26 cellular contexts compared by ENCODE assay signal in genomic region chr17:74921045-74921681, GRCh38. TPM values are rescaled to one million over a fixed set of nuclear protein-coding genes. Genes with fewer than 3 reads are reported as not detected.
DNase-seq lines count a peak whose midpoint lies in the region; ATAC-seq, FAIRE-seq and TF ChIP-seq lines count a peak whose summit lies in the region.
"Had no signal": no experiment of that assay in that cellular context is flagged by ENCODE, and none has a peak within 500 bp of the region (broad histone marks: within the 10 kb centered on the region; RNA-seq: fewer than 3 reads in every experiment).

No MANE protein-coding gene starts in this region.

- CTCF ChIA-PET in endothelial cell of umbilical vein (lab: Charles Lee) = interaction anchor here (1.0 to 3.7 kb wide), 4 partner anchors 37 to 280 kb away, joined by 3 to 23 read pairs (median 7); partner anchors contain the start of gene HID1

- H3K79me2 ChIP-seq in endothelial cell of umbilical vein (ENCODE audit: control insufficient read depth, insufficient read depth, low read length) = no peaks in the 10 kb centered on the region

- FAIRE-seq in HTR-8/SVneo (lab: Jason Lieb, UNC) = peak; percentile 36
- FAIRE-seq in endothelial cell of umbilical vein (lab: Jason Lieb, UNC) = no peak
- FAIRE-seq: GM12878 had no signal

- TF ChIP-seq CTCF in endothelial cell of umbilical vein (IDR thresholded peaks at IDR 0.05; ENCODE audit: extremely low read depth in 1 of 2, insufficient read depth in 1 of 2, low read depth in 1 of 2, low read length in 2 of 2) = no peak
- TF ChIP-seq CTCF in nephron progenitor cell (IDR thresholded peaks at IDR 0.05) = no peak
- TF ChIP-seq CTCF in tibial artery (IDR thresholded peaks at IDR 0.05) = no peak

- H4K20me1 ChIP-seq in endothelial cell of umbilical vein (replicated peaks; ENCODE audit: control insufficient read depth, extremely low read depth, insufficient read depth, low read length) = no peaks in the 10 kb centered on the region

- BruUV-seq in endothelial cell of umbilical vein (replicated peaks; lab: Mats Ljungman, UMichigan) = no TSS peak

- no peak overlapping the region for H3K9ac ChIP-seq in endothelial cell of umbilical vein (replicated peaks; ENCODE audit: extremely low read depth, insufficient read depth, low read length)

- H3K36me3 Mint-ChIP-seq in nephron progenitor cell (ENCODE audit: low read depth) = no peaks in the 10 kb centered on the region
- H3K36me3 Mint-ChIP-seq: activated naive CD8-positive, alpha-beta T cell treated with anti-CD3 and anti-CD28 coated beads, Interleukin-2, amount 10 ng/mL, durations not matched to agents 7 days and 5 days; CD8-positive, alpha-beta T cell; stimulated activated naive B cell treated with anti-CD40 and anti-IgM and Interleukin-4, amounts not matched to agents 10 μg/mL and 1 μg/mL and 100 μg/mL, for 72 hours had no signal

- DNase-seq in H7 (peak; percentile 77), HTR-8/SVneo (ENCODE audit: insufficient read length, low spot score) (no peak), endothelial cell of umbilical vein (ENCODE audit: low read depth, low spot score) (no peak), nephron progenitor cell (peak; percentile 30), KG1 (lab: John Stamatoyannopoulos, UW) (no peak), COLO829 (ENCODE audit: low spot score) (no peak), tibial artery (no peak)
- DNase-seq: activated CD8-positive, alpha-beta memory T cell treated with anti-CD3 and anti-CD28 coated beads, Interleukin-2, amount 50 U/mL, for 48 hours; activated naive CD8-positive, alpha-beta T cell treated with anti-CD3 and anti-CD28 coated beads, Interleukin-2, amount 10 ng/mL, durations not matched to agents 7 days and 5 days; CD8-positive, alpha-beta T cell; DMS79; NCI-H1092; NCI-H748 treated with DMSO at 0.1 percent for 48 hours; PC-3; stimulated activated CD4-positive, alpha-beta T cell treated with anti-CD3 and anti-CD28 coated beads, Interleukin-1b, Interleukin-23, amount 100 ng/mL, for 48 hours; stimulated activated naive B cell treated with anti-CD40 and anti-IgM and Interleukin-4, amounts not matched to agents 10 μg/mL and 1 μg/mL and 100 μg/mL, for 72 hours; T-helper 17 cell; thyroid gland; WERI-Rb-1 had no signal

- TF ChIP-seq POLR2A in endothelial cell of umbilical vein (IDR thresholded peaks at IDR 0.05; ENCODE audit: low read depth, low read length) = no peak

- H3K4me1 ChIP-seq in endothelial cell of umbilical vein (ENCODE audit: control insufficient read depth, extremely low read depth, insufficient read depth, low read length) = peaks cover 4% of the 10 kb centered on the region
- H3K4me1 ChIP-seq in tibial artery = peaks cover 0 to 25% (median 22%) of the 10 kb centered on the region in 4 donors

- H3K36me3 ChIP-seq in H7 (replicated peaks; ENCODE audit: control insufficient read depth, insufficient read depth, low read length) (no peaks in the 10 kb centered on the region), endothelial cell of umbilical vein (ENCODE audit: control insufficient read depth in 2 of 2, extremely low read depth in 1 of 2, insufficient read depth in 2 of 2, low read length in 2 of 2) (no peaks in the 10 kb centered on the region), tibial artery (no peaks in the 10 kb centered on the region)
- H3K36me3 ChIP-seq: heart left ventricle, thyroid gland, WERI-Rb-1 had no signal

- H3K4me3 ChIP-seq in H7 (ENCODE audit: insufficient read depth, low read depth, low read length) (no peak overlapping the region), endothelial cell of umbilical vein (replicated peaks in 1 of 3; ENCODE audit: insufficient read depth in 1 of 3, low read depth in 1 of 3, low read length in 3 of 3) (no peak overlapping the region), tibial artery (no peak overlapping the region)
- H3K4me3 ChIP-seq: GM12878, heart left ventricle, thyroid gland had no signal

- intact Hi-C loops in endothelial cell of umbilical vein (cut with micrococcal nuclease) = loop anchor here (5.0 kb wide), 1 partner anchor 281 kb away; no protein-coding TSS in a partner anchor
- intact Hi-C loops in tibial artery (cut with DNase I; ENCODE audit: low total_unique reads) = no loop called here

- no peak overlapping the region for H2AFZ ChIP-seq in endothelial cell of umbilical vein (ENCODE audit: low read depth, low read length)

- H3K27ac Mint-ChIP-seq in nephron progenitor cell = no peak overlapping the region
- H3K27ac Mint-ChIP-seq: activated naive CD8-positive, alpha-beta T cell treated with anti-CD3 and anti-CD28 coated beads, Interleukin-2, amount 10 ng/mL, durations not matched to agents 7 days and 5 days; CD8-positive, alpha-beta T cell; stimulated activated naive B cell treated with anti-CD40 and anti-IgM and Interleukin-4, amounts not matched to agents 10 μg/mL and 1 μg/mL and 100 μg/mL, for 72 hours; T-helper 17 cell had no signal

- H3K27ac ChIP-seq in endothelial cell of umbilical vein (ENCODE audit: insufficient read depth, low read depth, low read length) = no peak overlapping the region
- no peak overlapping the region for H3K27ac ChIP-seq in tibial artery
- H3K27ac ChIP-seq: heart left ventricle, thyroid gland, WERI-Rb-1 had no signal

- H3K4me3 Mint-ChIP-seq in nephron progenitor cell = peak overlapping the region; percentile 59
- H3K4me3 Mint-ChIP-seq: activated naive CD8-positive, alpha-beta T cell treated with anti-CD3 and anti-CD28 coated beads, Interleukin-2, amount 10 ng/mL, durations not matched to agents 7 days and 5 days; CD8-positive, alpha-beta T cell; stimulated activated naive B cell treated with anti-CD40 and anti-IgM and Interleukin-4, amounts not matched to agents 10 μg/mL and 1 μg/mL and 100 μg/mL, for 72 hours; T-helper 17 cell had no signal

- no peak for ATAC-seq in GM19324 (IDR thresholded peaks at IDR 0.05; ENCODE audit: low FRiP score, unreplicated experiment)
- ATAC-seq: CD8-positive, alpha-beta T cell; GM12878; PC-3; stimulated activated naive B cell treated with anti-CD40 and anti-IgM and Interleukin-4, amounts not matched to agents 10 μg/mL and 1 μg/mL and 100 μg/mL, for 72 hours; T-helper 17 cell had no signal

- dilution Hi-C loops in endothelial cell of umbilical vein (cut with MboI; ENCODE audit: extremely low pct_ligation_motif_present, low sequenced_read_pairs) = no loop called here

- no peaks in the 10 kb centered on the region for H3K9me3 Mint-ChIP-seq in nephron progenitor cell
- H3K9me3 Mint-ChIP-seq: activated naive CD8-positive, alpha-beta T cell treated with anti-CD3 and anti-CD28 coated beads, Interleukin-2, amount 10 ng/mL, durations not matched to agents 7 days and 5 days; CD8-positive, alpha-beta T cell; stimulated activated naive B cell treated with anti-CD40 and anti-IgM and Interleukin-4, amounts not matched to agents 10 μg/mL and 1 μg/mL and 100 μg/mL, for 72 hours had no signal

- POLR2A ChIA-PET in endothelial cell of umbilical vein (lab: Charles Lee) = no interaction called here

- peaks cover 31% of the 10 kb centered on the region for H3K4me1 Mint-ChIP-seq in nephron progenitor cell

- no peak overlapping the region for H3K4me2 ChIP-seq in endothelial cell of umbilical vein (ENCODE audit: insufficient read depth, low read length)

- no peaks in the 10 kb centered on the region for H3K9me3 ChIP-seq in endothelial cell of umbilical vein (replicated peaks; ENCODE audit: control insufficient read depth, insufficient read depth, low read length)
- no peaks in the 10 kb centered on the region for H3K9me3 ChIP-seq in tibial artery
- H3K9me3 ChIP-seq: heart left ventricle, thyroid gland had no signal

- H3K27me3 Mint-ChIP-seq in nephron progenitor cell (ENCODE audit: low read depth, poor library complexity) = peaks cover 65% of the 10 kb centered on the region

- peaks cover 47% of the 10 kb centered on the region for H3K27me3 ChIP-seq in H7 (ENCODE audit: control insufficient read depth, insufficient read depth, low read length)
- H3K27me3 ChIP-seq in endothelial cell of umbilical vein (ENCODE audit: control insufficient read depth in 2 of 2, insufficient read depth in 2 of 2, low read length in 2 of 2) = peaks cover 34 to 42% of the 10 kb centered on the region in 2 experiments
- H3K27me3 ChIP-seq in tibial artery = peaks cover 5 to 93% of the 10 kb centered on the region in 2 donors

- no peaks in the 10 kb centered on the region for H3K9me1 ChIP-seq in endothelial cell of umbilical vein (replicated peaks; ENCODE audit: control insufficient read depth, extremely low read depth, insufficient read depth, low read length)

RNA-seq across cellular contexts. Expression of gene USH1G, which starts 1.9 kb away (rescaled TPM):
- total RNA-seq in H7 (2014; rRNA removed; shearing (Covaris generic)) = 0.59 and 1.3 TPM in 2 replicates
- not detected in 2 replicates for total RNA-seq in endothelial cell of umbilical vein
- not detected in 2 replicates for polyA plus RNA-seq in endothelial cell of umbilical vein
- not detected in 2 replicates for polyA plus RNA-seq in endothelial cell of umbilical vein (2011; cell fraction: cytosol; rRNA removed)
- polyA plus RNA-seq in endothelial cell of umbilical vein (2011; cell fraction: nucleus; rRNA removed) = not detected in 2 replicates
- not detected in 2 replicates for polyA plus RNA-seq in endothelial cell of umbilical vein (2012)
- polyA minus RNA-seq in endothelial cell of umbilical vein = not detected in 2 replicates
- polyA minus RNA-seq in endothelial cell of umbilical vein (2011; cell fraction: cytosol; rRNA and poly(A)+ RNA removed) = not detected
- polyA minus RNA-seq in endothelial cell of umbilical vein (2011; cell fraction: nucleus; rRNA and poly(A)+ RNA removed) = not detected in 2 replicates
- total RNA-seq: activated naive CD8-positive, alpha-beta T cell treated with anti-CD3 and anti-CD28 coated beads, Interleukin-2, amount 10 ng/mL, durations not matched to agents 7 days and 5 days; CD8-positive, alpha-beta T cell; heart left ventricle; SK-MEL-5; T-helper 17 cell; thyroid gland had no signal
- polyA plus RNA-seq: heart left ventricle had no signal

RNA-seq across cellular contexts. Expression of gene OTOP2, which starts 2.9 kb away (rescaled TPM):
- not detected in 2 replicates for total RNA-seq in H7 (2014; rRNA removed; shearing (Covaris generic))
- not detected in 2 replicates for total RNA-seq in endothelial cell of umbilical vein
- polyA plus RNA-seq in endothelial cell of umbilical vein = not detected in 2 replicates
- polyA plus RNA-seq in endothelial cell of umbilical vein (2011; cell fraction: cytosol; rRNA removed) = not detected in 2 replicates
- polyA plus RNA-seq in endothelial cell of umbilical vein (2011; cell fraction: nucleus; rRNA removed) = not detected in 2 replicates
- not detected in 2 replicates for polyA plus RNA-seq in endothelial cell of umbilical vein (2012)
- not detected in 2 replicates for polyA minus RNA-seq in endothelial cell of umbilical vein
- not detected for polyA minus RNA-seq in endothelial cell of umbilical vein (2011; cell fraction: cytosol; rRNA and poly(A)+ RNA removed)
- not detected in 2 replicates for polyA minus RNA-seq in endothelial cell of umbilical vein (2011; cell fraction: nucleus; rRNA and poly(A)+ RNA removed)
- total RNA-seq: activated naive CD8-positive, alpha-beta T cell treated with anti-CD3 and anti-CD28 coated beads, Interleukin-2, amount 10 ng/mL, durations not matched to agents 7 days and 5 days; CD8-positive, alpha-beta T cell; GM12878; H4; heart left ventricle; lower leg skin; PC-3; SK-MEL-5; skeletal muscle tissue; T-helper 17 cell; thyroid gland had no signal
- polyA plus RNA-seq: GM12878, heart left ventricle had no signal

RNA-seq across cellular contexts. Expression of gene OTOP3, which starts 14.5 kb away (rescaled TPM):
- total RNA-seq in H7 (2014; rRNA removed; shearing (Covaris generic)) = not detected in 2 replicates
- not detected in 2 replicates for total RNA-seq in endothelial cell of umbilical vein
- polyA plus RNA-seq in endothelial cell of umbilical vein = not detected in 2 replicates
- polyA plus RNA-seq in endothelial cell of umbilical vein (2011; cell fraction: cytosol; rRNA removed) = not detected in 2 replicates
- polyA plus RNA-seq in endothelial cell of umbilical vein (2011; cell fraction: nucleus; rRNA removed) = not detected in 2 replicates
- not detected in 2 replicates for polyA plus RNA-seq in endothelial cell of umbilical vein (2012)
- polyA minus RNA-seq in endothelial cell of umbilical vein = not detected in 2 replicates
- polyA minus RNA-seq in endothelial cell of umbilical vein (2011; cell fraction: cytosol; rRNA and poly(A)+ RNA removed) = not detected
- not detected in 2 replicates for polyA minus RNA-seq in endothelial cell of umbilical vein (2011; cell fraction: nucleus; rRNA and poly(A)+ RNA removed)
- total RNA-seq: activated naive CD8-positive, alpha-beta T cell treated with anti-CD3 and anti-CD28 coated beads, Interleukin-2, amount 10 ng/mL, durations not matched to agents 7 days and 5 days; CD8-positive, alpha-beta T cell; GM12878; H4; heart left ventricle; PC-3; SK-MEL-5; skeletal muscle tissue; T-helper 17 cell; thyroid gland had no signal
- polyA plus RNA-seq: heart left ventricle had no signal

RNA-seq across cellular contexts. Expression of gene FADS6, which starts 27.7 kb away (rescaled TPM):
- 0.52 TPM in 1 of 2 replicates, not detected in the other for total RNA-seq in H7 (2014; rRNA removed; shearing (Covaris generic))
- not detected in 2 replicates for total RNA-seq in endothelial cell of umbilical vein
- not detected in 2 replicates for polyA plus RNA-seq in endothelial cell of umbilical vein
- polyA plus RNA-seq in endothelial cell of umbilical vein (2011; cell fraction: cytosol; rRNA removed) = not detected in 2 replicates
- not detected in 2 replicates for polyA plus RNA-seq in endothelial cell of umbilical vein (2011; cell fraction: nucleus; rRNA removed)
- not detected in 2 replicates for polyA plus RNA-seq in endothelial cell of umbilical vein (2012)
- not detected in 2 replicates for polyA minus RNA-seq in endothelial cell of umbilical vein
- not detected for polyA minus RNA-seq in endothelial cell of umbilical vein (2011; cell fraction: cytosol; rRNA and poly(A)+ RNA removed)
- polyA minus RNA-seq in endothelial cell of umbilical vein (2011; cell fraction: nucleus; rRNA and poly(A)+ RNA removed) = not detected in 2 replicates
- total RNA-seq: activated naive CD8-positive, alpha-beta T cell treated with anti-CD3 and anti-CD28 coated beads, Interleukin-2, amount 10 ng/mL, durations not matched to agents 7 days and 5 days; CD8-positive, alpha-beta T cell; GM12878; H4; heart left ventricle; PC-3; SK-MEL-5; skeletal muscle tissue; T-helper 17 cell; thyroid gland had no signal
- polyA plus RNA-seq: GM12878, heart left ventricle had no signal

RNA-seq across cellular contexts. Expression of gene FDXR, which starts 48.4 kb away (rescaled TPM):
- 4.9 and 9.7 TPM in 2 replicates for total RNA-seq in H7 (2014; rRNA removed; shearing (Covaris generic))
- 30.9 and 33.4 TPM in 2 replicates for total RNA-seq in endothelial cell of umbilical vein
- 19.7 and 20.4 TPM in 2 replicates for polyA plus RNA-seq in endothelial cell of umbilical vein
- 17.3 and 21.1 TPM in 2 replicates for polyA plus RNA-seq in endothelial cell of umbilical vein (2011; cell fraction: cytosol; rRNA removed)
- polyA plus RNA-seq in endothelial cell of umbilical vein (2011; cell fraction: nucleus; rRNA removed) = 26.4 and 27.8 TPM in 2 replicates
- 29.8 and 35.1 TPM in 2 replicates for polyA plus RNA-seq in endothelial cell of umbilical vein (2012)
- 8.5 and 9.8 TPM in 2 replicates for polyA minus RNA-seq in endothelial cell of umbilical vein
- polyA minus RNA-seq in endothelial cell of umbilical vein (2011; cell fraction: cytosol; rRNA and poly(A)+ RNA removed) = 10.9 TPM
- polyA minus RNA-seq in endothelial cell of umbilical vein (2011; cell fraction: nucleus; rRNA and poly(A)+ RNA removed) = 6.6 and 8.8 TPM in 2 replicates

Comparison
In these comparisons a context has a peak if more than half of its experiments do, and no peak if none do; other contexts are left out.
1. DNase-seq: peak in H7 (single experiment) and nephron progenitor cell (single experiment); none in HTR-8/SVneo (single experiment), endothelial cell of umbilical vein (single experiment), KG1 (single experiment), COLO829 (single experiment) and tibial artery (0 of 2).